8 cellular contexts compared by ENCODE assay signal in genomic region chr13:107866007-107866665, GRCh38.
A peak's percentile ranks its signal among the peaks of the same experiment; 100 is the strongest.
DNase-seq lines count a peak whose midpoint lies in the region; ATAC-seq and TF ChIP-seq lines count a peak whose summit lies in the region.

No MANE protein-coding gene starts in this region.

- peak overlapping the region in 9 of 10 donors; percentile 8 to 52 (median 48) for H3K4me3 ChIP-seq in heart right ventricle
- peak overlapping the region; percentile 86 for H3K4me3 ChIP-seq in iPS-20b (ENCODE audit: low read length)
- peak overlapping the region; percentile 50 to 59 for H3K4me3 ChIP-seq in stomach smooth muscle (ENCODE audit: low read length in 2 of 2)

- H3K36me3 Mint-ChIP-seq in activated T-helper 17 cell treated with anti-CD3 and anti-CD28 coated beads, Interleukin-2, amount 50 U/mL, for 72 hours (ENCODE audit: low read depth): no peaks in the 10 kb centered on the region

- no peak for DNase-seq in heart right ventricle
- DNase-seq in cardiac septum (ENCODE audit: low spot score): no peak
- DNase-seq in amniotic epithelial cell (ENCODE audit: low read depth): peak; percentile 24

- H3K9me3 ChIP-seq in heart right ventricle (peaks cover 0 to 3% (median 0%) of the 10 kb centered on the region in 11 donors), iPS-20b (ENCODE audit: insufficient read depth, low read depth, low read length) (no peaks in the 10 kb centered on the region), stomach smooth muscle (ENCODE audit: control insufficient read depth in 2 of 2, low read length in 2 of 2) (no peaks in the 10 kb centered on the region)

- H3K27ac Mint-ChIP-seq in activated T-helper 17 cell treated with anti-CD3 and anti-CD28 coated beads, Interleukin-2, amount 50 U/mL, for 72 hours: no peak overlapping the region

- H3K4me1 Mint-ChIP-seq in activated T-helper 17 cell treated with anti-CD3 and anti-CD28 coated beads, Interleukin-2, amount 50 U/mL, for 72 hours: no peaks in the 10 kb centered on the region

- H3K36me3 ChIP-seq in heart right ventricle (no peaks in the 10 kb centered on the region), iPS-20b (ENCODE audit: insufficient read depth, low read depth, low read length) (no peaks in the 10 kb centered on the region), stomach smooth muscle (ENCODE audit: control insufficient read depth in 2 of 2, insufficient read depth in 2 of 2, low read length in 2 of 2) (no peaks in the 10 kb centered on the region)

- H3K4me1 ChIP-seq in heart right ventricle: peaks cover 0 to 24% (median 15%) of the 10 kb centered on the region in 9 donors
- H3K4me1 ChIP-seq in iPS-20b (ENCODE audit: insufficient read depth, low read length): peaks cover 3% of the 10 kb centered on the region; the same call in 1 of the 2 replicates
- H3K4me1 ChIP-seq in stomach smooth muscle (ENCODE audit: control insufficient read depth, insufficient read depth, low read length): peaks cover 12% of the 10 kb centered on the region

- no peak overlapping the region for H3K4me3 Mint-ChIP-seq in activated T-helper 17 cell treated with anti-CD3 and anti-CD28 coated beads, Interleukin-2, amount 50 U/mL, for 72 hours

- 1 to 3% methylated on average over 51 of the region's 51 CpGs for WGBS in heart right ventricle, 2 donors

- TF ChIP-seq CTCF in heart right ventricle (IDR thresholded peaks at IDR 0.05): no peak

- H3K9me3 Mint-ChIP-seq in activated T-helper 17 cell treated with anti-CD3 and anti-CD28 coated beads, Interleukin-2, amount 50 U/mL, for 72 hours: peaks cover 6% of the 10 kb centered on the region

- intact Hi-C loops in heart right ventricle (cut with DNase I): loop anchor here in 1 of 10 donors (10.0 kb wide), 1 partner anchor 651 kb away; no protein-coding TSS in a partner anchor
- intact Hi-C loops in cardiac septum (cut with DNase I): loop anchor here (10.0 kb wide), 2 partner anchors 221 to 651 kb away; no protein-coding TSS in a partner anchor

- H3K9ac ChIP-seq in iPS-20b (ENCODE audit: low read depth, low read length) (peak overlapping the region; percentile 35; the same call in 1 of the 2 replicates), stomach smooth muscle (ENCODE audit: low read length in 2 of 2) (no peak overlapping the region)

- H3K27ac ChIP-seq in heart right ventricle: no peak overlapping the region
- H3K27ac ChIP-seq in iPS-20b (ENCODE audit: low read length): no peak overlapping the region
- no peak overlapping the region for H3K27ac ChIP-seq in stomach smooth muscle (ENCODE audit: low read length)

- peaks cover 43% of the 10 kb centered on the region for H3K27me3 Mint-ChIP-seq in activated T-helper 17 cell treated with anti-CD3 and anti-CD28 coated beads, Interleukin-2, amount 50 U/mL, for 72 hours

- ATAC-seq in heart right ventricle (peak in 3 of 8 donors; percentile 20 to 30 (median 26)), HG03439 (IDR thresholded peaks at IDR 0.05; ENCODE audit: unreplicated experiment) (no peak), HG03460 (IDR thresholded peaks at IDR 0.05; ENCODE audit: unreplicated experiment) (no peak)
- ATAC-seq in activated T-helper 17 cell treated with anti-CD3 and anti-CD28 coated beads, Interleukin-2, amount 50 U/mL, for 72 hours (replicated peaks): no peak

- peaks cover 5 to 76% (median 62%) of the 10 kb centered on the region in 7 donors for H3K27me3 ChIP-seq in heart right ventricle
- peaks cover 56% of the 10 kb centered on the region for H3K27me3 ChIP-seq in iPS-20b (ENCODE audit: insufficient read depth, low read length)
- H3K27me3 ChIP-seq in stomach smooth muscle (ENCODE audit: control insufficient read depth in 1 of 2, insufficient read depth in 2 of 2, low read length in 2 of 2): peaks cover 13 to 40% of the 10 kb centered on the region in 2 donors
